ENCODE assay signal across 20 cellular contexts in the genomic region with DNA sequence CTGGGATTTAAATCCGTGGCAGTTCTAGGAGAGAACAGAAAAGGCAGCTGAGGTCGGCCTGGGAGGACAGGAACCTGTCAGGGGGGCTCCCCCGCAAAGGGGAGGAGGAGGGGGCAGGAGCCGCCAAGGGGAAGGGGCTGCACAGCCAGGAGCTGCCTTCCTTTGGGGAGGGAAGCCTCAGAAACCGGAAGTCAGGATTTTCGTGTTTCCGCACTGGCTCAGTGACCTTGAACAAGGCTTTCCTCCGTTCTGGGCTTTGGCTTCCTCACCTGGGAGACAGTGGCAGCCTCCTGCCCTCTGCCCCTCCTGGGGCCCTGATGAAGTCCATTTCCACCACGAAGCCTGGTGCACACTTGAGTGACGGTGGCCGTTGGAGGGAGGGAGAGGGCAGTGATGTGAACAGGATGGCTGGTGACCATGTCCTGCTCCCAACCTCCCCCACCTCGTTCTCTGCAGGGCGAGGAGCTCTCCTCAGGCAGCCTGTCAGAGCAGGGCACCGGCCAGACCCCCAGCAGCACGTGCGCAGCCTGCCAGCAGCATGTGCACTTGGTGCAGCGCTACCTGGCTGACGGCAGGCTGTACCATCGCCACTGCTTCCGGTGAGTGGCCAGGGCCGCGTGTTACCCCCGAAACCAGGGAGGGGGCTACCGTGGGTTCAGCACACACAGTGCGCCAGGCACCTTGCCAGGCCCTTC. TPM values are rescaled to one million over a fixed set of nuclear protein-coding genes. Genes with fewer than 3 reads are reported as not detected.
"Had no signal": no experiment of that assay in that cellular context is flagged by ENCODE, and none has a peak within 500 bp of the region (broad histone marks: within the 10 kb centered on the region; RNA-seq: fewer than 3 reads in every experiment).

No MANE protein-coding gene starts in this region.

- ATAC-seq: left colon; mucosa of descending colon; natural killer cell; sciatic nerve; stimulated activated naive CD8-positive, alpha-beta T cell treated with anti-CD3 and anti-CD28 coated beads, Interleukin-15, Interleukin-2, amounts not matched to agents 100 U/mL and 50 U/mL, for 24 hours; T-helper 17 cell had no signal

- H3K27ac Mint-ChIP-seq: natural killer cell had no signal

- H3K4me3 Mint-ChIP-seq: activated T-helper 1 cell treated with anti-CD3 and anti-CD28 coated beads, Interleukin-12 subunit alpha, Interleukin-12 subunit beta, Interleukin-2, Interleukin-4 antibody, amounts not matched to agents 30 ng/mL and 10 ng/mL and 1 ng/mL, durations not matched to agents 14 hours and 24 hours and 36 hours; immature natural killer cell; natural killer cell; T-helper 17 cell had no signal

- H3K27me3 ChIP-seq: cardiac muscle cell, colonic mucosa, testis had no signal

- H3K9me3 ChIP-seq: colonic mucosa, mucosa of descending colon, prostate gland, testis had no signal

- H3K9me3 Mint-ChIP-seq: activated T-helper 1 cell treated with anti-CD3 and anti-CD28 coated beads, Interleukin-12 subunit alpha, Interleukin-12 subunit beta, Interleukin-2, Interleukin-4 antibody, amounts not matched to agents 30 ng/mL and 10 ng/mL and 1 ng/mL, durations not matched to agents 14 hours and 24 hours and 36 hours; immature natural killer cell; natural killer cell had no signal

- H3K4me3 ChIP-seq: cardiac muscle cell, colonic mucosa, mucosa of descending colon, prostate gland, testis had no signal

- H3K36me3 ChIP-seq: colonic mucosa had no signal

- H3K36me3 Mint-ChIP-seq: natural killer cell had no signal

- DNase-seq: activated naive CD4-positive, alpha-beta T cell treated with Interleukin-2 at 50 U/mL for 16 hours; colonic mucosa; effector CD8-positive, alpha-beta T cell; immature natural killer cell; left colon; mammary epithelial cell; mucosa of descending colon; natural killer cell; occipital lobe; stimulated activated CD4-positive, alpha-beta T cell treated with anti-CD3 and anti-CD28 coated beads, Interleukin-2, amount 100 ng/mL, for 24 hours; stimulated activated naive CD8-positive, alpha-beta T cell treated with anti-CD3 and anti-CD28 coated beads, Interleukin-15, Interleukin-2, amounts not matched to agents 100 U/mL and 50 U/mL, for 24 hours; T-helper 17 cell; testis had no signal

- H3K4me1 ChIP-seq: colonic mucosa, prostate gland had no signal

- H3K27ac ChIP-seq: cardiac muscle cell, colonic mucosa, epithelial cell of prostate, prostate gland, testis had no signal

- H3K27me3 Mint-ChIP-seq: T-helper 17 cell had no signal

RNA-seq across cellular contexts. Expression of a gene that starts 34.7 kb away (rescaled TPM):
- total RNA-seq: activated T-helper 1 cell treated with anti-CD3 and anti-CD28 coated beads, Interleukin-12 subunit alpha, Interleukin-12 subunit beta, Interleukin-2, Interleukin-4 antibody, amounts not matched to agents 30 ng/mL and 10 ng/mL and 1 ng/mL, durations not matched to agents 14 hours and 24 hours and 36 hours; astrocyte; colonic mucosa; left colon; mammary epithelial cell; mucosa of descending colon; natural killer cell; T-helper 17 cell; ureter had no signal
